18 cellular contexts compared by ENCODE assay signal in genomic region chr6:39223535-39223934, GRCh38. TPM values are rescaled to one million over a fixed set of nuclear protein-coding genes. Genes with fewer than 3 reads are reported as not detected.
A peak's percentile ranks its signal among the peaks of the same experiment; 100 is the strongest.
DNase-seq lines count a peak whose midpoint lies in the region; ATAC-seq and TF ChIP-seq lines count a peak whose summit lies in the region.
"Had no signal": no experiment of that assay in that cellular context is flagged by ENCODE, and none has a peak within 500 bp of the region (broad histone marks: within the 10 kb centered on the region; RNA-seq: fewer than 3 reads in every experiment).

No MANE protein-coding gene starts in this region.

- DNase-seq in stimulated activated naive CD8-positive, alpha-beta T cell treated with anti-CD3 and anti-CD28 coated beads, Interleukin-15, Interleukin-2, amounts not matched to agents 100 U/mL and 50 U/mL, for 24 hours = no peak
- no peak for DNase-seq in activated CD8-positive, alpha-beta T cell treated with anti-CD3 and anti-CD28 coated beads for 36 hours
- DNase-seq in left lung (no peak), upper lobe of right lung (no peak), sciatic nerve (ENCODE audit: low spot score) (no peak), DMS53 (lab: John Stamatoyannopoulos, UW) (no peak)
- DNase-seq: activated B cell treated with CpG ODN at 0.5 μM for 24 hours, erythroblast, foreskin keratinocyte, Karpas-422, NCI-H1048, sigmoid colon had no signal

- peaks cover 5% of the 10 kb centered on the region for H3K9me3 Mint-ChIP-seq in stimulated activated naive CD8-positive, alpha-beta T cell treated with anti-CD3 and anti-CD28 coated beads, Interleukin-15, Interleukin-2, amounts not matched to agents 100 ng/mL and 50 ng/mL, for 24 hours
- H3K9me3 Mint-ChIP-seq in activated CD8-positive, alpha-beta T cell treated with anti-CD3 and anti-CD28 coated beads for 36 hours = peaks cover 3% of the 10 kb centered on the region
- H3K9me3 Mint-ChIP-seq: activated B cell treated with CpG ODN at 0.5 μM for 24 hours, type B pancreatic cell had no signal

- H3K27me3 ChIP-seq in left lung = peaks cover 0 to 10% of the 10 kb centered on the region in 2 donors
- H3K27me3 ChIP-seq in upper lobe of right lung = peaks cover 10% of the 10 kb centered on the region

- H3K27ac Mint-ChIP-seq in stimulated activated naive CD8-positive, alpha-beta T cell treated with anti-CD3 and anti-CD28 coated beads, Interleukin-15, Interleukin-2, amounts not matched to agents 100 ng/mL and 50 ng/mL, for 24 hours = peak overlapping the region; percentile 78
- H3K27ac Mint-ChIP-seq in activated CD8-positive, alpha-beta T cell treated with anti-CD3 and anti-CD28 coated beads for 36 hours = peak overlapping the region; percentile 94
- H3K27ac Mint-ChIP-seq: activated B cell treated with CpG ODN at 0.5 μM for 24 hours, type B pancreatic cell had no signal

- H3K36me3 Mint-ChIP-seq in stimulated activated naive CD8-positive, alpha-beta T cell treated with anti-CD3 and anti-CD28 coated beads, Interleukin-15, Interleukin-2, amounts not matched to agents 100 ng/mL and 50 ng/mL, for 24 hours (ENCODE audit: low read depth) = peaks cover 75% of the 10 kb centered on the region
- peaks cover 89% of the 10 kb centered on the region for H3K36me3 Mint-ChIP-seq in activated CD8-positive, alpha-beta T cell treated with anti-CD3 and anti-CD28 coated beads for 36 hours (ENCODE audit: low read depth)

- H3K9me3 ChIP-seq in left lung = no peaks in the 10 kb centered on the region
- no peaks in the 10 kb centered on the region for H3K9me3 ChIP-seq in upper lobe of right lung
- H3K9me3 ChIP-seq: HAP-1, sigmoid colon had no signal

- H3K4me3 ChIP-seq in left lung = no peak overlapping the region
- no peak overlapping the region for H3K4me3 ChIP-seq in upper lobe of right lung
- H3K4me3 ChIP-seq: HAP-1 had no signal

- no peak for ATAC-seq in stimulated activated naive CD8-positive, alpha-beta T cell treated with anti-CD3 and anti-CD28 coated beads, Interleukin-15, Interleukin-2, amounts not matched to agents 100 U/mL and 50 U/mL, for 24 hours
- no peak for ATAC-seq in activated CD8-positive, alpha-beta T cell treated with anti-CD3 and anti-CD28 coated beads for 36 hours
- ATAC-seq in left lung (peak; percentile 0), upper lobe of right lung (no peak), GM18867 (IDR thresholded peaks at IDR 0.05; ENCODE audit: unreplicated experiment) (no peak), sciatic nerve (no peak)
- ATAC-seq: foreskin keratinocyte, Panc1 had no signal

- H3K36me3 ChIP-seq in left lung (no peaks in the 10 kb centered on the region), upper lobe of right lung (no peaks in the 10 kb centered on the region)
- H3K36me3 ChIP-seq: HAP-1, sigmoid colon had no signal

- no peaks in the 10 kb centered on the region for H3K27me3 Mint-ChIP-seq in stimulated activated naive CD8-positive, alpha-beta T cell treated with anti-CD3 and anti-CD28 coated beads, Interleukin-15, Interleukin-2, amounts not matched to agents 100 ng/mL and 50 ng/mL, for 24 hours
- no peaks in the 10 kb centered on the region for H3K27me3 Mint-ChIP-seq in activated CD8-positive, alpha-beta T cell treated with anti-CD3 and anti-CD28 coated beads for 36 hours

- CTCF ChIA-PET in activated CD8-positive, alpha-beta T cell treated with anti-CD3 and anti-CD28 coated beads for 36 hours (lab: Charles Lee) = interaction anchor here (1.9 kb wide), 1 partner anchor 79 kb away, joined by 6 read pairs; no protein-coding TSS in a partner anchor

- H3K4me3 Mint-ChIP-seq in stimulated activated naive CD8-positive, alpha-beta T cell treated with anti-CD3 and anti-CD28 coated beads, Interleukin-15, Interleukin-2, amounts not matched to agents 100 ng/mL and 50 ng/mL, for 24 hours = peak overlapping the region; percentile 90
- H3K4me3 Mint-ChIP-seq in activated CD8-positive, alpha-beta T cell treated with anti-CD3 and anti-CD28 coated beads for 36 hours = peak overlapping the region; percentile 90
- H3K4me3 Mint-ChIP-seq: activated B cell treated with CpG ODN at 0.5 μM for 24 hours had no signal

- POLR2A ChIA-PET in activated CD8-positive, alpha-beta T cell treated with anti-CD3 and anti-CD28 coated beads for 36 hours (lab: Charles Lee) = interaction anchor here (1.0 kb wide), 1 partner anchor 109 kb away, joined by 3 read pairs; the partner anchor contains the start of gene SAYSD1

- H3K4me1 Mint-ChIP-seq in stimulated activated naive CD8-positive, alpha-beta T cell treated with anti-CD3 and anti-CD28 coated beads, Interleukin-15, Interleukin-2, amounts not matched to agents 100 ng/mL and 50 ng/mL, for 24 hours (ENCODE audit: low read depth) = peaks cover 87% of the 10 kb centered on the region
- H3K4me1 Mint-ChIP-seq in activated CD8-positive, alpha-beta T cell treated with anti-CD3 and anti-CD28 coated beads for 36 hours (ENCODE audit: low read depth) = peaks cover 81% of the 10 kb centered on the region
- H3K4me1 Mint-ChIP-seq: activated B cell treated with CpG ODN at 0.5 μM for 24 hours had no signal

- H3K4me1 ChIP-seq in left lung = peaks cover 35 to 77% of the 10 kb centered on the region in 2 donors
- peaks cover 60% of the 10 kb centered on the region for H3K4me1 ChIP-seq in upper lobe of right lung
- H3K4me1 ChIP-seq: foreskin keratinocyte had no signal

- H3K27ac ChIP-seq in left lung (peak overlapping the region; percentile 67 to 81), upper lobe of right lung (peak overlapping the region; percentile 25)
- H3K27ac ChIP-seq: foreskin keratinocyte, sigmoid colon had no signal

- no peak for TF ChIP-seq CTCF in activated CD8-positive, alpha-beta T cell treated with anti-CD3 and anti-CD28 coated beads for 36 hours (IDR thresholded peaks at IDR 0.05)
- no peak for TF ChIP-seq CTCF in left lung (IDR thresholded peaks at IDR 0.05)
- TF ChIP-seq CTCF in upper lobe of right lung (IDR thresholded peaks at IDR 0.05) = no peak

- intact Hi-C loops in activated CD8-positive, alpha-beta T cell treated with anti-CD3 and anti-CD28 coated beads for 36 hours (cut with micrococcal nuclease) = loop anchor here (10.0 kb wide), 1 partner anchor 81 kb away; no protein-coding TSS in a partner anchor
- intact Hi-C loops in left lung (cut with DNase I) (no loop called here), upper lobe of right lung (cut with DNase I) (no loop called here), sciatic nerve (cut with DNase I) (no loop called here)

RNA-seq across cellular contexts. Expression of gene KCNK5, which starts 5.7 kb away (rescaled TPM):
- total RNA-seq in activated CD8-positive, alpha-beta T cell treated with anti-CD3 and anti-CD28 coated beads for 36 hours = 10 to 100 TPM; 25.0 to 25.9 TPM
- total RNA-seq in left lung (10 to 100 TPM; 12.6 to 14.5 TPM), upper lobe of right lung (10.0 TPM), sciatic nerve (15.6 TPM)
- total RNA-seq: activated B cell treated with CpG ODN at 0.5 μM for 24 hours, HT1080 had no signal
